In the genomic region with DNA sequence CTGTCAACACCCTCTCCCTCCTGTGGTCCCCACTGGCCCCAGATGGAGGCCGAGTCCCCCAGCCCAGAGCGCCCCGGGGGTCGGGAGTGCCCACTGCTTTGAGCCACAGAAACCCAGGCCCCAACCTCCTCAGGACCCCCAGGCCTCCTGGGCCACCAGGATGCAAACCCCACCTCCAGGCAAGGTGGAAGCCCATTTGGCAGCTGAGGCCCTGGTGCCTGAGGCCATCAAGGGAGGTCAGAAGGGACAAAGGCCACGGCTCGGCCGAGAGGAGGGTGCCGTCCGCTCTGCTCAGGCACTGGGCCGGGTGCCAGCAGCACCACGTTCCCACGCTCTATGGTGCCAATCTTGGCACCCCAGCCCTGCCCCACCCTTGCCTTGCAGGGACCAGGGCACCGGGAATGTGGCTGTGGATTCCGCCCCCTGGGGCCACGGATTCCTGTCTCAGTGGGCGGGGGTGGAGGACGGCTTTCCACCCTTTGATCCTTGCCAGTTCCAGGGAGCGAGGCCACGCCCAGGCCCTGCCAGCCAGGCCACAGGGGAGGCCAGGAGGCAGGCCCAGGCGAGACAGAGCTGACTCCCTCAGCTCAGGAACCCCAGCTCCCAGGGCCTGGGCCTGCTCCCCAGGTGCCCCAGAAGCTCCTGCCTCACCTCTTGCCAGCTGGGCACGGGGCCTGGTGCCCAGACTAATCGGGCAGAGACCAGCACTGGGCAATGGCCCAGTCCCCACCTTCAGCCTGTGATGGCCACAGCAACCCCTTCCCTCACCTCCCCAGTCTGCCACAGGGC, we compare ENCODE assay signal across 1 cellular context.
TF ChIP-seq lines count a peak whose summit lies in the region.

No MANE protein-coding gene starts in this region.

TF ChIP-seq in HepG2, 621 proteins besides CTCF, POLR2A, EP300 and RAD21 (continued from another document):
- TF ChIP-seq, protein P1, sequence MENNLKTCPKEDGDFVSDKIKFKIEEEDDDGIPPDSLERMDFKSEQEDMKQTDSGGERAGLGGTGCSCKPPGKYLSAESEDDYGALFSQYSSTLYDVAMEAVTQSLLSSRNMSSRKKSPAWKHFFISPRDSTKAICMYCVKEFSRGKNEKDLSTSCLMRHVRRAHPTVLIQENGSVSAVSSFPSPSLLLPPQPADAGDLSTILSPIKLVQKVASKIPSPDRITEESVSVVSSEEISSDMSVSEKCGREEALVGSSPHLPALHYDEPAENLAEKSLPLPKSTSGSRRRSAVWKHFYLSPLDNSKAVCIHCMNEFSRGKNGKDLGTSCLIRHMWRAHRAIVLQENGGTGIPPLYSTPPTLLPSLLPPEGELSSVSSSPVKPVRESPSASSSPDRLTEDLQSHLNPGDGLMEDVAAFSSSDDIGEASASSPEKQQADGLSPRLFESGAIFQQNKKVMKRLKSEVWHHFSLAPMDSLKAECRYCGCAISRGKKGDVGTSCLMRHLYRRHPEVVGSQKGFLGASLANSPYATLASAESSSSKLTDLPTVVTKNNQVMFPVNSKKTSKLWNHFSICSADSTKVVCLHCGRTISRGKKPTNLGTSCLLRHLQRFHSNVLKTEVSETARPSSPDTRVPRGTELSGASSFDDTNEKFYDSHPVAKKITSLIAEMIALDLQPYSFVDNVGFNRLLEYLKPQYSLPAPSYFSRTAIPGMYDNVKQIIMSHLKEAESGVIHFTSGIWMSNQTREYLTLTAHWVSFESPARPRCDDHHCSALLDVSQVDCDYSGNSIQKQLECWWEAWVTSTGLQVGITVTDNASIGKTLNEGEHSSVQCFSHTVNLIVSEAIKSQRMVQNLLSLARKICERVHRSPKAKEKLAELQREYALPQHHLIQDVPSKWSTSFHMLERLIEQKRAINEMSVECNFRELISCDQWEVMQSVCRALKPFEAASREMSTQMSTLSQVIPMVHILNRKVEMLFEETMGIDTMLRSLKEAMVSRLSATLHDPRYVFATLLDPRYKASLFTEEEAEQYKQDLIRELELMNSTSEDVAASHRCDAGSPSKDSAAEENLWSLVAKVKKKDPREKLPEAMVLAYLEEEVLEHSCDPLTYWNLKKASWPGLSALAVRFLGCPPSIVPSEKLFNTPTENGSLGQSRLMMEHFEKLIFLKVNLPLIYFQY (CRISPR knock-in tag; IDR thresholded peaks at IDR 0.05; ENCODE audit: borderline replicate concordance), result no peak
- TF ChIP-seq ZNF557 (CRISPR knock-in tag; IDR thresholded peaks at IDR 0.05) (no peak), TSC22D2 (CRISPR knock-in tag; IDR thresholded peaks at IDR 0.05; ENCODE audit: borderline replicate concordance) (no peak), CCDC6 (CRISPR knock-in tag; IDR thresholded peaks at IDR 0.05) (0 out of 2 replicates have a peak, but pooled peaks have one; percentile 40), MTA1 (CRISPR knock-in tag; IDR thresholded peaks at IDR 0.05; ENCODE audit: borderline replicate concordance) (no peak), CREB1 (IDR thresholded peaks at IDR 0.05) (no peak), CREB1 (CRISPR knock-in tag; IDR thresholded peaks at IDR 0.05) (no peak)
